Comparison of ENCODE assay signal across 8 cellular contexts in the genomic region with DNA sequence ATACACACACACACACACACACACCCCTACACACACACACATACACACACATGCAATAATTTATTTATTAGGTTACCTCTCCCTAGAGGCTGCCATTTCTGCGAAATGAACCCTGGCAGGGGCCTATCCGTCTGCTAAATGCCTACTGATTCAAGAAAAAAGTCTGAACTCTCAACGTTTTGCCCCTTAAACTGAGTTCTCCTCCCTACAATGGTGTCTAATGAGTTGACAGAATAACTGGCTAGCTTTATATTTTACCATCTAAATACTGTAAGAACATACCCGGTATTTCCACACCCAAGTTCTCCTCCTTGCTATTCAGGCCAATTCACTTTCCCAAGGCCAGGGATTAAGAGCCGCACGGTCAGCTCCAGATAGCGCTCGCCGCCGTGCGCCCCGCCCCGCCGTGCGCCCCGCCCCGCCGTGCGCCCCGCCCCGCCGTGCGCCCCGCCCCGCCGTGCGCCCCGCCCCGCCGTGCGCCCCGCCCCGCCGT. TPM values are rescaled to one million over a fixed set of nuclear protein-coding genes. Genes with fewer than 3 reads are reported as not detected.
DNase-seq lines count a peak whose midpoint lies in the region; ATAC-seq and TF ChIP-seq lines count a peak whose summit lies in the region.

No MANE protein-coding gene starts in this region.

- peak; percentile 52 for ATAC-seq in GM21529 (IDR thresholded peaks at IDR 0.05; ENCODE audit: unreplicated experiment)
- peak; percentile 84 to 85 for ATAC-seq in lower lobe of right lung

- H3K4me3 Mint-ChIP-seq in type B pancreatic cell = peak overlapping the region; percentile 90

- peak overlapping the region; percentile 99 for H3K27ac Mint-ChIP-seq in type B pancreatic cell

- peaks cover 22% of the 10 kb centered on the region for H3K36me3 Mint-ChIP-seq in type B pancreatic cell

- DNase-seq in NCI-H524 (lab: John Stamatoyannopoulos, UW) (peak; percentile 15 to 62), NCI-H524 treated with DMSO at 0.1 percent for 48 hours (lab: John Stamatoyannopoulos, UW) (no peak), HS-27A (ENCODE audit: low read depth) (peak; percentile 47), SHP77 treated with DMSO at 0.1 percent for 48 hours (lab: John Stamatoyannopoulos, UW) (peak; percentile 30), ecto neural progenitor cell (ENCODE audit: low spot score) (peak; percentile 49), lower lobe of right lung (no peak), type B pancreatic cell (ENCODE audit: extremely low spot score, unreplicated experiment) (no peak)

- no peaks in the 10 kb centered on the region for H3K9me3 ChIP-seq in lower lobe of right lung

- peaks cover 8% of the 10 kb centered on the region for H3K36me3 ChIP-seq in lower lobe of right lung

- H3K27me3 ChIP-seq in lower lobe of right lung (ENCODE audit: low read depth) = no peaks in the 10 kb centered on the region

- H3K4me1 ChIP-seq in lower lobe of right lung = peaks cover 24% of the 10 kb centered on the region

- no peaks in the 10 kb centered on the region for H3K4me1 Mint-ChIP-seq in type B pancreatic cell (ENCODE audit: unreplicated experiment)

- no peak for TF ChIP-seq CTCF in lower lobe of right lung (IDR thresholded peaks at IDR 0.05)
- no peak for TF ChIP-seq CTCF in type B pancreatic cell (conservative IDR thresholded peaks at IDR 0.05)

- no peaks in the 10 kb centered on the region for H3K27me3 Mint-ChIP-seq in type B pancreatic cell

- no peak overlapping the region for H3K27ac ChIP-seq in lower lobe of right lung

- peak overlapping the region; percentile 39 for H3K4me3 ChIP-seq in lower lobe of right lung

- H3K9me3 Mint-ChIP-seq in type B pancreatic cell = peaks cover 8% of the 10 kb centered on the region

- intact Hi-C loops in lower lobe of right lung (cut with DNase I) = no loop called here

RNA-seq across cellular contexts. Expression of gene RNPC3, which starts 0.3 kb away (rescaled TPM):
- total RNA-seq in lower lobe of right lung (35.0 TPM), type B pancreatic cell (ENCODE audit: low replicate concordance) (20.0 and 20.5 TPM in 2 replicates)

RNA-seq across cellular contexts. Expression of gene AMY2B, which starts 46.2 kb away (rescaled TPM):
- total RNA-seq in lower lobe of right lung (23.5 TPM), type B pancreatic cell (ENCODE audit: low replicate concordance) (7.0 and 7.5 TPM in 2 replicates)

Comparison
In these comparisons a context has a peak if more than half of its experiments do, and no peak if none do; other contexts are left out.
1. DNase-seq: peak in NCI-H524 (2 of 2), HS-27A (single experiment), SHP77 treated with DMSO at 0.1 percent for 48 hours (single experiment) and ecto neural progenitor cell (single experiment); none in NCI-H524 treated with DMSO at 0.1 percent for 48 hours (single experiment), lower lobe of right lung (single experiment) and type B pancreatic cell (single experiment).